Comparison of ENCODE assay signal across 19 cellular contexts in the genomic region with DNA sequence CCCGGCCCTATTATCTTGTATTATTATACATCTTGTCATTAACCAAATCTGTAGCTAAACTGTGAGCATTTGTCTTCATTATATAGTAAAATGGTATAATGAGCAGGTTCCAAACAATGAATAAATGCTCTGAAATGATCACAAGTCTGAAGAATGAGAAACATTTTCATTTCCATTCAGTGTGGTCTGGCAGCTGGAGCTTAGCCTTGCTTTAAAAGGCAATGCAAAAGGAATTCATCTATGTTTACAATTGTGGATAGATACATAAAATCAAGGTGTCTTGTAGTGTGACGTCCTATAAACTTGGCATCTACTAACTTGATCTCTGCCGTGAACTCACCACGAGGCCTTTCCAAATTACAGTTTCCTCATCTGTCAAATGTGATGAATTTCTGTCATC.
"Had no signal": no experiment of that assay in that cellular context is flagged by ENCODE, and none has a peak within 500 bp of the region (broad histone marks: within the 10 kb centered on the region; RNA-seq: fewer than 3 reads in every experiment).

No MANE protein-coding gene starts in this region.

- H3K36me3 Mint-ChIP-seq: immature natural killer cell; naive thymus-derived CD4-positive, alpha-beta T cell had no signal

- ATAC-seq: foreskin keratinocyte; gastroesophageal sphincter; heart left ventricle; left cardiac atrium; left lung; left ventricle myocardium superior; lower lobe of right lung; naive thymus-derived CD4-positive, alpha-beta T cell had no signal

- H3K27me3 Mint-ChIP-seq: naive thymus-derived CD4-positive, alpha-beta T cell had no signal

- DNase-seq: dermis blood vessel endothelial cell; dorsolateral prefrontal cortex; effector CD4-positive, alpha-beta T cell; effector memory CD4-positive, alpha-beta T cell; foreskin keratinocyte; heart left ventricle; hypothalamus; immature natural killer cell; left cardiac atrium; left lung; left ventricle myocardium superior; lower lobe of right lung; mesenchymal stem cell; midbrain; naive thymus-derived CD4-positive, alpha-beta T cell had no signal

- H3K4me1 Mint-ChIP-seq: immature natural killer cell; naive thymus-derived CD4-positive, alpha-beta T cell had no signal

- H3K4me3 ChIP-seq: coronary artery, dorsolateral prefrontal cortex, esophagus muscularis mucosa, gastroesophageal sphincter, heart left ventricle, hepatocyte, left lung, lower lobe of right lung had no signal

- H3K4me3 Mint-ChIP-seq: immature natural killer cell; naive thymus-derived CD4-positive, alpha-beta T cell had no signal

- H3K27ac Mint-ChIP-seq: immature natural killer cell; naive thymus-derived CD4-positive, alpha-beta T cell had no signal
